In genomic region chr15:73141216-73141900, GRCh38 we compare ENCODE assay signal across 17 cellular contexts.
DNase-seq lines count a peak whose midpoint lies in the region; ATAC-seq and TF ChIP-seq lines count a peak whose summit lies in the region.
"Had no signal": no experiment of that assay in that cellular context is flagged by ENCODE, and none has a peak within 500 bp of the region (broad histone marks: within the 10 kb centered on the region; RNA-seq: fewer than 3 reads in every experiment).

No MANE protein-coding gene starts in this region.

- peak overlapping the region; percentile 8 for H3K4me2 ChIP-seq in hepatocyte

- H3K36me3 Mint-ChIP-seq in CD4-positive, alpha-beta T cell (ENCODE audit: low read depth), result no peaks in the 10 kb centered on the region
- H3K36me3 Mint-ChIP-seq in Calu3 (ENCODE audit: insufficient read depth, unreplicated experiment), result no peaks in the 10 kb centered on the region
- no peaks in the 10 kb centered on the region for H3K36me3 Mint-ChIP-seq in activated CD8-positive, alpha-beta T cell treated with anti-CD3 and anti-CD28 coated beads for 36 hours (ENCODE audit: low read depth)

- POLR2A ChIA-PET in CD4-positive, alpha-beta T cell (lab: Charles Lee), result no interaction called here
- POLR2A ChIA-PET in activated CD8-positive, alpha-beta T cell treated with anti-CD3 and anti-CD28 coated beads for 36 hours (lab: Charles Lee), result no interaction called here

- no peak overlapping the region for H3K4me3 ChIP-seq in hepatocyte
- H3K4me3 ChIP-seq: gastrocnemius medialis, testis had no signal

- peak overlapping the region; percentile 19 for H3K27ac Mint-ChIP-seq in CD4-positive, alpha-beta T cell
- peak overlapping the region; percentile 55 for H3K27ac Mint-ChIP-seq in Calu3 (ENCODE audit: unreplicated experiment)
- peak overlapping the region; percentile 3 for H3K27ac Mint-ChIP-seq in activated CD8-positive, alpha-beta T cell treated with anti-CD3 and anti-CD28 coated beads for 36 hours
- H3K27ac Mint-ChIP-seq: activated naive CD4-positive, alpha-beta T cell treated with anti-CD3 and anti-CD28 coated beads for 36 hours had no signal

- H3K9me3 Mint-ChIP-seq in CD4-positive, alpha-beta T cell, result no peaks in the 10 kb centered on the region
- no peaks in the 10 kb centered on the region for H3K9me3 Mint-ChIP-seq in Calu3 (ENCODE audit: low read depth, unreplicated experiment)
- peaks cover 2% of the 10 kb centered on the region for H3K9me3 Mint-ChIP-seq in activated CD8-positive, alpha-beta T cell treated with anti-CD3 and anti-CD28 coated beads for 36 hours
- H3K9me3 Mint-ChIP-seq: activated naive CD4-positive, alpha-beta T cell treated with anti-CD3 and anti-CD28 coated beads for 36 hours had no signal

- no peak overlapping the region for H2AFZ ChIP-seq in hepatocyte

- H3K27ac ChIP-seq in CD4-positive, alpha-beta T cell (ENCODE audit: low read depth, low read length), result no peak overlapping the region
- peak overlapping the region; percentile 13 for H3K27ac ChIP-seq in hepatocyte
- H3K27ac ChIP-seq: epithelial cell of prostate, gastrocnemius medialis, testis, VCaP had no signal

- ATAC-seq in CD4-positive, alpha-beta T cell (ENCODE audit: poor library complexity), result peak; percentile 70
- ATAC-seq in activated CD8-positive, alpha-beta T cell treated with anti-CD3 and anti-CD28 coated beads for 36 hours, result no peak
- ATAC-seq: gastrocnemius medialis, left colon had no signal

- H3K4me3 Mint-ChIP-seq in CD4-positive, alpha-beta T cell, result no peak overlapping the region
- H3K4me3 Mint-ChIP-seq in Calu3 (ENCODE audit: low read depth, unreplicated experiment), result no peak overlapping the region
- no peak overlapping the region for H3K4me3 Mint-ChIP-seq in activated CD8-positive, alpha-beta T cell treated with anti-CD3 and anti-CD28 coated beads for 36 hours
- H3K4me3 Mint-ChIP-seq: activated naive CD4-positive, alpha-beta T cell treated with anti-CD3 and anti-CD28 coated beads for 36 hours had no signal

- H3K27me3 Mint-ChIP-seq in CD4-positive, alpha-beta T cell, result peaks cover 4% of the 10 kb centered on the region
- no peaks in the 10 kb centered on the region for H3K27me3 Mint-ChIP-seq in Calu3 (ENCODE audit: unreplicated experiment)
- H3K27me3 Mint-ChIP-seq in activated CD8-positive, alpha-beta T cell treated with anti-CD3 and anti-CD28 coated beads for 36 hours, result peaks cover 4% of the 10 kb centered on the region

- H3K27me3 ChIP-seq in CD4-positive, alpha-beta T cell (ENCODE audit: control insufficient read depth, insufficient read depth, low read length), result no peaks in the 10 kb centered on the region
- H3K27me3 ChIP-seq in hepatocyte, result no peaks in the 10 kb centered on the region
- H3K27me3 ChIP-seq: BE2C, gastrocnemius medialis, testis had no signal

- H3K36me3 ChIP-seq in hepatocyte (replicated peaks; ENCODE audit: insufficient read depth, low read depth), result no peaks in the 10 kb centered on the region
- H3K36me3 ChIP-seq: BE2C had no signal

- no peaks in the 10 kb centered on the region for H4K20me1 ChIP-seq in hepatocyte (ENCODE audit: insufficient read depth, poor library complexity, severe bottlenecking)

- H3K9me2 ChIP-seq in hepatocyte (replicated peaks; ENCODE audit: insufficient read depth), result no peaks in the 10 kb centered on the region

- no peak for DNase-seq in CD4-positive, alpha-beta T cell
- DNase-seq in Calu3, result no peak
- DNase-seq in activated CD8-positive, alpha-beta T cell treated with anti-CD3 and anti-CD28 coated beads for 36 hours, result no peak
- DNase-seq in hepatocyte (ENCODE audit: low spot score), result no peak
- DNase-seq in erythroblast (lab: John Stamatoyannopoulos, UW), result no peak
- no peak for DNase-seq in NCI-H146 (lab: John Stamatoyannopoulos, UW)
- no peak for DNase-seq in activated T-cell treated with anti-CD3 and anti-CD28 coated beads, Interleukin-2, amount 50 U/mL, for 48 hours
- DNase-seq: activated naive CD4-positive, alpha-beta T cell treated with anti-CD3 and anti-CD28 coated beads for 36 hours; BE2C; gastrocnemius medialis; left colon; NCI-H1436 treated with DMSO at 0.1 percent for 48 hours; NCI-H2227 treated with DMSO at 0.1 percent for 48 hours; NK-92 treated with Interleukin-12 subunit alpha and Interleukin-12 subunit beta, amount 100 ng/mL, for 24 hours; testis had no signal

- CTCF ChIA-PET in CD4-positive, alpha-beta T cell (lab: Charles Lee), result interaction anchor here (0.6 kb wide), 1 partner anchor 1543 kb away, joined by 3 read pairs; no protein-coding TSS in a partner anchor
- CTCF ChIA-PET in Calu3 (lab: Charles Lee), result no interaction called here
- CTCF ChIA-PET in activated CD8-positive, alpha-beta T cell treated with anti-CD3 and anti-CD28 coated beads for 36 hours (lab: Charles Lee), result interaction anchor here (1.0 kb wide), 1 partner anchor 100 kb away, joined by 3 read pairs; no protein-coding TSS in a partner anchor

- intact Hi-C loops in CD4-positive, alpha-beta T cell (cut with DNase I, micrococcal nuclease), result loop anchor here in 1 of 2 experiments (1.0 kb wide), 1 partner anchor 31 kb away; no protein-coding TSS in a partner anchor
- intact Hi-C loops in Calu3 (cut with micrococcal nuclease; ENCODE audit: unreplicated experiment), result no loop called here
- intact Hi-C loops in activated CD8-positive, alpha-beta T cell treated with anti-CD3 and anti-CD28 coated beads for 36 hours (cut with micrococcal nuclease), result no loop called here

- no peaks in the 10 kb centered on the region for H3K9me3 ChIP-seq in CD4-positive, alpha-beta T cell (ENCODE audit: control insufficient read depth, low read length)
- no peaks in the 10 kb centered on the region for H3K9me3 ChIP-seq in hepatocyte (ENCODE audit: low read depth)
- H3K9me3 ChIP-seq: BE2C, gastrocnemius medialis, testis had no signal

- WGBS in hepatocyte (ENCODE audit: low lambda C conversion rate, missing lambda C conversion rate), result 81% methylated on average over 3 of the region's 3 CpGs

- peaks cover 7% of the 10 kb centered on the region for H3K4me1 ChIP-seq in hepatocyte (ENCODE audit: insufficient read depth)
- H3K4me1 ChIP-seq: BE2C, testis had no signal

- no peaks in the 10 kb centered on the region for H3K79me2 ChIP-seq in hepatocyte

- BruUV-seq in Calu3 (replicated peaks; lab: Mats Ljungman, UMichigan), result no TSS peak

- peaks cover 18% of the 10 kb centered on the region for H3K4me1 Mint-ChIP-seq in CD4-positive, alpha-beta T cell (ENCODE audit: low read depth)
- H3K4me1 Mint-ChIP-seq in Calu3 (ENCODE audit: low read depth, unreplicated experiment), result peaks cover 27% of the 10 kb centered on the region
- peaks cover 21% of the 10 kb centered on the region for H3K4me1 Mint-ChIP-seq in activated CD8-positive, alpha-beta T cell treated with anti-CD3 and anti-CD28 coated beads for 36 hours (ENCODE audit: low read depth)

- TF ChIP-seq POLR2A in erythroblast (IDR thresholded peaks at IDR 0.05; ENCODE audit: low read length), result no peak

- TF ChIP-seq CTCF in CD4-positive, alpha-beta T cell (IDR thresholded peaks at IDR 0.05), result no peak
- TF ChIP-seq CTCF in Calu3 (IDR thresholded peaks at IDR 0.05; ENCODE audit: unreplicated experiment) (no peak), hepatocyte (IDR thresholded peaks at IDR 0.05; ENCODE audit: poor library complexity) (no peak)
- TF ChIP-seq CTCF in activated CD8-positive, alpha-beta T cell treated with anti-CD3 and anti-CD28 coated beads for 36 hours (IDR thresholded peaks at IDR 0.05), result no peak

Comparison
In these comparisons a context has a peak if more than half of its experiments do, and no peak if none do; other contexts are left out.
1. H3K27ac Mint-ChIP-seq: peak in every context shown above with its lines; median percentile 55 in Calu3; 19 in CD4-positive, alpha-beta T cell; 3 in activated CD8-positive, alpha-beta T cell treated with anti-CD3 and anti-CD28 coated beads for 36 hours.